1 cellular context compared by ENCODE assay signal in genomic region chr12:12282202-12282601, GRCh38.
TF ChIP-seq lines count a peak whose summit lies in the region.

No MANE protein-coding gene starts in this region.

TF ChIP-seq in H1, 55 proteins besides CTCF, POLR2A, EP300 and RAD21 (continued from another document):
- TF ChIP-seq CHD1 (IDR thresholded peaks at IDR 0.05; ENCODE audit: low read depth, low read length): no peak
- TF ChIP-seq POLR2AphosphoS5 (IDR thresholded peaks at IDR 0.05; ENCODE audit: low read depth, low read length): no peak
- no peak for TF ChIP-seq RXRA (IDR thresholded peaks at IDR 0.05; ENCODE audit: insufficient read depth, low read depth, low read length)
- no peak for TF ChIP-seq EZH2 (IDR thresholded peaks at IDR 0.05; ENCODE audit: low read depth, low read length, severe bottlenecking)
- no peak for TF ChIP-seq GABPA (IDR thresholded peaks at IDR 0.05; ENCODE audit: borderline replicate concordance, insufficient read depth, low read length)
- no peak for TF ChIP-seq TCF12 (IDR thresholded peaks at IDR 0.05; ENCODE audit: low read depth, low read length)
- TF ChIP-seq HDAC6 (IDR thresholded peaks at IDR 0.05; ENCODE audit: low read depth, low read length): no peak
- no peak for TF ChIP-seq KDM1A (IDR thresholded peaks at IDR 0.05; ENCODE audit: borderline replicate concordance, low read length)
- no peak for TF ChIP-seq CBX8 (IDR thresholded peaks at IDR 0.05; ENCODE audit: borderline replicate concordance, low read depth, low read length)
- no peak for TF ChIP-seq RNF2 (IDR thresholded peaks at IDR 0.05; ENCODE audit: borderline replicate concordance, low read depth, low read length, missing control alignments, poor library complexity, severe bottlenecking)
- no peak for TF ChIP-seq FOSL1 (IDR thresholded peaks at IDR 0.05; ENCODE audit: insufficient read depth, low read depth, low read length)
- no peak for TF ChIP-seq RFX5 (IDR thresholded peaks at IDR 0.05; ENCODE audit: borderline replicate concordance, low read depth, low read length)
- TF ChIP-seq CEBPB (IDR thresholded peaks at IDR 0.05; ENCODE audit: low read depth, low read length): no peak
